In genomic region chr11:61787928-61788491, GRCh38 we compare ENCODE assay signal across 8 cellular contexts. TPM values are rescaled to one million over a fixed set of nuclear protein-coding genes. Genes with fewer than 3 reads are reported as not detected.
DNase-seq lines count a peak whose midpoint lies in the region; ATAC-seq, FAIRE-seq and TF ChIP-seq lines count a peak whose summit lies in the region.

No MANE protein-coding gene starts in this region.

- no peaks in the 10 kb centered on the region for H3K9me3 Mint-ChIP-seq in MCF 10A (ENCODE audit: unreplicated experiment)
- H3K9me3 Mint-ChIP-seq in naive thymus-derived CD8-positive, alpha-beta T cell: no peaks in the 10 kb centered on the region

- intact Hi-C loops in MCF 10A (cut with micrococcal nuclease): no loop called here
- intact Hi-C loops in breast epithelium (cut with DNase I; ENCODE audit: low total_unique reads): no loop called here
- intact Hi-C loops in colonic mucosa (cut with DNase I): no loop called here

- no peak overlapping the region for H3K9ac ChIP-seq in colonic mucosa (ENCODE audit: low read depth in 2 of 2, low read length in 2 of 2)

- no peaks in the 10 kb centered on the region for H3K27me3 ChIP-seq in breast epithelium
- no peaks in the 10 kb centered on the region for H3K27me3 ChIP-seq in colonic mucosa

- POLR2A ChIA-PET in MCF 10A (lab: Yijun Ruan, JAX): no interaction called here
- POLR2A ChIA-PET in naive thymus-derived CD8-positive, alpha-beta T cell (lab: Charles Lee): interaction anchor here (0.6 to 1.6 kb wide), 2 partner anchors 10 to 30 kb away, joined by 3 read pairs; no protein-coding TSS in a partner anchor

- no TSS peak for BruUV-seq in MCF 10A (replicated peaks; lab: Mats Ljungman, UMichigan)

- peaks cover 20% of the 10 kb centered on the region for H3K36me3 Mint-ChIP-seq in MCF 10A (ENCODE audit: insufficient read depth, unreplicated experiment)
- peaks cover 0 to 37% (median 9%) of the 10 kb centered on the region in 3 donors for H3K36me3 Mint-ChIP-seq in naive thymus-derived CD8-positive, alpha-beta T cell

- DNase-seq in MCF 10A (ENCODE audit: unreplicated experiment) (peak; percentile 42), breast epithelium (ENCODE audit: low spot score in 2 of 2) (no peak), NCI-H82 (lab: John Stamatoyannopoulos, UW) (peak; percentile 79), colonic mucosa (peak; percentile 41), nucleus accumbens (lab: John Stamatoyannopoulos, UW) (peak in 43 of 56 donors; percentile 5 to 75 (median 51)), GM19239 (ENCODE audit: insufficient read length, low spot score) (no peak)
- DNase-seq in naive thymus-derived CD8-positive, alpha-beta T cell: no peak

- CTCF ChIA-PET in MCF 10A (lab: Yijun Ruan, JAX): interaction anchor here (0.6 to 12.8 kb wide), 10 partner anchors 9 to 321 kb away, joined by 3 to 148 read pairs (median 6); no protein-coding TSS in a partner anchor

- no peak for TF ChIP-seq POLR2A in breast epithelium (IDR thresholded peaks at IDR 0.05)

- no peak for TF ChIP-seq CTCF in MCF 10A (IDR thresholded peaks at IDR 0.05; ENCODE audit: unreplicated experiment)
- no peak for TF ChIP-seq CTCF in breast epithelium (IDR thresholded peaks at IDR 0.05)
- TF ChIP-seq CTCF in colonic mucosa (IDR thresholded peaks at IDR 0.05): peak; percentile 17

- H3K27me3 Mint-ChIP-seq in MCF 10A (ENCODE audit: insufficient read depth, unreplicated experiment): no peaks in the 10 kb centered on the region
- no peaks in the 10 kb centered on the region for H3K27me3 Mint-ChIP-seq in naive thymus-derived CD8-positive, alpha-beta T cell

- H3K27ac ChIP-seq in breast epithelium (no peak overlapping the region), colonic mucosa (no peak overlapping the region)

- H3K4me1 ChIP-seq in breast epithelium: no peaks in the 10 kb centered on the region
- H3K4me1 ChIP-seq in colonic mucosa: no peaks in the 10 kb centered on the region

- ATAC-seq in HG03378 (IDR thresholded peaks at IDR 0.05; ENCODE audit: unreplicated experiment): no peak
- no peak for ATAC-seq in naive thymus-derived CD8-positive, alpha-beta T cell

- H3K36me3 ChIP-seq in breast epithelium: peaks cover 8% of the 10 kb centered on the region
- peaks cover 3% of the 10 kb centered on the region for H3K36me3 ChIP-seq in colonic mucosa

- FAIRE-seq in GM19239 (lab: Jason Lieb, UNC): no peak

- H3K9me3 ChIP-seq in breast epithelium (no peaks in the 10 kb centered on the region), colonic mucosa (no peaks in the 10 kb centered on the region)

- H3K4me1 Mint-ChIP-seq in MCF 10A (ENCODE audit: insufficient read depth, unreplicated experiment): peaks cover 5% of the 10 kb centered on the region
- H3K4me1 Mint-ChIP-seq in naive thymus-derived CD8-positive, alpha-beta T cell: peaks cover 20 to 36% (median 25%) of the 10 kb centered on the region in 4 donors

- H3K27ac Mint-ChIP-seq in MCF 10A (ENCODE audit: low read depth, unreplicated experiment): no peak overlapping the region
- H3K27ac Mint-ChIP-seq in naive thymus-derived CD8-positive, alpha-beta T cell: peak overlapping the region in 2 of 10 donors; percentile 51 to 70

- H3K4me3 ChIP-seq in breast epithelium (no peak overlapping the region), colonic mucosa (no peak overlapping the region)

- H3K4me3 Mint-ChIP-seq in MCF 10A (ENCODE audit: unreplicated experiment): no peak overlapping the region
- H3K4me3 Mint-ChIP-seq in naive thymus-derived CD8-positive, alpha-beta T cell: no peak overlapping the region

RNA-seq across cellular contexts. Expression of gene TMEM258, which starts 4.4 kb away (rescaled TPM):
- 184 and 300 TPM in 2 replicates for total RNA-seq in MCF 10A (2022)
- total RNA-seq in breast epithelium: 10 to 100 TPM; 35.4 to 55.4 (median 35.7) TPM
- 100 to 1,000 TPM; 119 to 149 TPM for total RNA-seq in colonic mucosa
- total RNA-seq in naive thymus-derived CD8-positive, alpha-beta T cell: 10 to 100 TPM; 84.4 to 87.7 TPM
- 100 to 1,000 TPM; 205 to 256 (median 225) TPM for polyA plus RNA-seq in naive thymus-derived CD8-positive, alpha-beta T cell

RNA-seq across cellular contexts. Expression of gene FEN1, which starts 4.7 kb away (rescaled TPM):
- 19.9 and 21.5 TPM in 2 replicates for total RNA-seq in MCF 10A (2022)
- total RNA-seq in breast epithelium: 1 to 10 TPM; 5.9 to 9.2 (median 8.5) TPM
- 10 to 100 TPM; 14.4 to 67.9 TPM for total RNA-seq in colonic mucosa
- 1 to 10 TPM; 8.3 to 8.6 TPM for total RNA-seq in naive thymus-derived CD8-positive, alpha-beta T cell
- polyA plus RNA-seq in naive thymus-derived CD8-positive, alpha-beta T cell: 10 to 100 TPM in 2 of 3 donors, 1 to 10 TPM in 1; 10.0 to 13.1 (median 10.2) TPM

RNA-seq across cellular contexts. Expression of gene FADS1, which starts 28.8 kb away (rescaled TPM):
- 24.2 and 27.5 TPM in 2 replicates for total RNA-seq in MCF 10A (2022)
- 100 to 1,000 TPM in 1 of 3 donors, 10 to 100 TPM in 1, 1 to 10 TPM in 1; 8.8 to 112 (median 15.1) TPM for total RNA-seq in breast epithelium
- total RNA-seq in colonic mucosa: 10 to 100 TPM in 1 of 2 donors, 1 to 10 TPM in 1; 6.9 to 17.4 TPM
- total RNA-seq in naive thymus-derived CD8-positive, alpha-beta T cell: under 1 TPM; 0.55 to 0.60 TPM
- 1 to 10 TPM in 2 of 3 donors, not detected in 1; 1.7 to 4.7 TPM for polyA plus RNA-seq in naive thymus-derived CD8-positive, alpha-beta T cell

RNA-seq across cellular contexts. Expression of gene MYRF, which starts 35.6 kb away (rescaled TPM):
- total RNA-seq in MCF 10A (2022) (0.16 TPM in 1 of 2 replicates, not detected in the other), breast epithelium (1 to 10 TPM in 1 of 3 donors, under 1 TPM in 2; 0.32 to 6.9 (median 0.66) TPM), colonic mucosa (10 to 100 TPM in 1 of 2 donors, 1 to 10 TPM in 1; 8.8 to 14.9 TPM)
- total RNA-seq in naive thymus-derived CD8-positive, alpha-beta T cell: under 1 TPM; 0.47 to 0.68 TPM
- under 1 TPM in 2 of 3 donors, not detected in 1; 0.26 to 0.52 TPM for polyA plus RNA-seq in naive thymus-derived CD8-positive, alpha-beta T cell

RNA-seq across cellular contexts. Expression of gene FADS2, which starts 40.1 kb away (rescaled TPM):
- 7.5 and 20.6 TPM in 2 replicates for total RNA-seq in MCF 10A (2022)
- 10 to 100 TPM in 1 of 3 donors, 1 to 10 TPM in 2; 5.6 to 35.8 (median 7.5) TPM for total RNA-seq in breast epithelium
- 10 to 100 TPM; 13.9 to 38.6 TPM for total RNA-seq in colonic mucosa
- not detected for total RNA-seq in naive thymus-derived CD8-positive, alpha-beta T cell
- polyA plus RNA-seq in naive thymus-derived CD8-positive, alpha-beta T cell: 1 to 10 TPM in 2 of 3 donors, under 1 TPM in 1; 0.06 to 9.6 (median 4.2) TPM

Comparison
In these comparisons a context has a peak if more than half of its experiments do, and no peak if none do; other contexts are left out.
1. DNase-seq: peak in MCF 10A (single experiment), NCI-H82 (single experiment), colonic mucosa (single experiment) and nucleus accumbens (43 of 56); none in breast epithelium (0 of 2), naive thymus-derived CD8-positive, alpha-beta T cell (0 of 10) and GM19239 (single experiment).
2. RNA of gene FADS1, which starts 28.8 kb away (total RNA-seq): 24.2 to 27.5 TPM in MCF 10A, 6.9 to 17.4 TPM in colonic mucosa and 8.8 to 112 TPM in breast epithelium; 0.55 to 0.60 TPM in naive thymus-derived CD8-positive, alpha-beta T cell; every median in the first group is over 4 times any median in the second.